In the genomic region with DNA sequence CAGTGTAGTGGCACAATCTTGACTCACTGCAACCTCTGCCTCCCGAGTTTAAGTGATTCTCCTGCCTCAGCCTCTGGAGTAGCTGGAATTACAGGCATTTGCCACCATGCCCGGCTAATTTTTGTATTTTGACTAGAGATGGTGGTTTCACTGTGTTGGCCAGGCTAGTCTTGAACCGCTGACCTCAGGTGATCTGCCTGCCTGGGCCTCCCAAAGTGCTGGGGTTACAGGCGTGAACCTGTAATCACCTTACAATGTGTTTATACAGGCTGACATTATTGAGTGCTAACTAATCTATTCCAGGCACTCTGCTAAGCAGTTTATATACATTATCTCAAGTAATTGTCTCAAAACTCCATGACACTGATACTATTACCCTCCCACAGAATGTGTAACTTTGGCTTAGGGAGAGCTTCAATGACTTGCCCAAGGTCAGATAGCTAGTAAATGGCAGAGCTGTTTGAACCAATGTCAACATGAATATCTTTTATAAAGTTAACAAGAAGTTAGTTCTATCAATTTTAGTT, we compare ENCODE assay signal across 35 cellular contexts.
"Had no signal": no experiment of that assay in that cellular context is flagged by ENCODE, and none has a peak within 500 bp of the region (broad histone marks: within the 10 kb centered on the region; RNA-seq: fewer than 3 reads in every experiment).

No MANE protein-coding gene starts in this region.

- H3K27ac Mint-ChIP-seq: activated CD4-positive, alpha-beta T cell treated with anti-CD3 and anti-CD28 coated beads for 36 hours; activated CD4-positive, alpha-beta T cell treated with anti-CD3 and anti-CD28 coated beads, Interleukin-2, amount 10 ng/mL, durations not matched to agents 7 days and 5 days; activated naive CD4-positive, alpha-beta T cell treated with anti-CD3 and anti-CD28 coated beads, Interleukin-2, amount 10 ng/mL, durations not matched to agents 7 days and 5 days; activated naive CD8-positive, alpha-beta T cell; activated naive CD8-positive, alpha-beta T cell treated with anti-CD3 and anti-CD28 coated beads, Interleukin-2, amount 50 U/mL, for 24 hours; brain; T-helper 1 cell treated with Interleukin-12 subunit alpha and Interleukin-12 subunit beta and Interleukin-4 antibody, amounts not matched to agents 30 μg/mL and 1 μg/mL, for 36 hours; WTC11 had no signal

- H3K9me3 ChIP-seq: SJCRH30 had no signal

- H3K4me3 Mint-ChIP-seq: activated CD4-positive, alpha-beta T cell treated with anti-CD3 and anti-CD28 coated beads for 36 hours; activated CD4-positive, alpha-beta T cell treated with anti-CD3 and anti-CD28 coated beads, Interleukin-2, amount 10 ng/mL, durations not matched to agents 7 days and 5 days; activated naive CD4-positive, alpha-beta T cell treated with anti-CD3 and anti-CD28 coated beads, Interleukin-2, amount 10 ng/mL, durations not matched to agents 7 days and 5 days; activated naive CD8-positive, alpha-beta T cell; activated naive CD8-positive, alpha-beta T cell treated with anti-CD3 and anti-CD28 coated beads, Interleukin-2, amount 50 U/mL, for 24 hours; activated T-cell treated with anti-CD3 and anti-CD28 coated beads, Interleukin-2, amount 50 U/mL, for 4 hours; brain; T-helper 1 cell treated with Interleukin-12 subunit alpha and Interleukin-12 subunit beta and Interleukin-4 antibody, amounts not matched to agents 30 μg/mL and 1 μg/mL, for 36 hours; T-helper 2 cell treated with Interferon-gamma antibody and Interleukin-4, amounts not matched to agents 5 μg/mL and 100 μg/mL, for 36 hours; WTC11 had no signal

- H3K27me3 Mint-ChIP-seq: activated CD4-positive, alpha-beta T cell treated with anti-CD3 and anti-CD28 coated beads for 36 hours; activated CD4-positive, alpha-beta T cell treated with anti-CD3 and anti-CD28 coated beads, Interleukin-2, amount 10 ng/mL, durations not matched to agents 7 days and 5 days; activated naive CD4-positive, alpha-beta T cell treated with anti-CD3 and anti-CD28 coated beads, Interleukin-2, amount 10 ng/mL, durations not matched to agents 7 days and 5 days; activated naive CD8-positive, alpha-beta T cell; activated naive CD8-positive, alpha-beta T cell treated with anti-CD3 and anti-CD28 coated beads, Interleukin-2, amount 50 U/mL, for 24 hours had no signal

- H3K27me3 ChIP-seq: SJCRH30 had no signal

- FAIRE-seq: bronchial epithelial cell, TTC549 had no signal

- H3K4me3 ChIP-seq: SJCRH30, SK-N-MC had no signal

- H3K4me1 Mint-ChIP-seq: brain, WTC11 had no signal

- H3K27ac ChIP-seq: SJCRH30, SK-N-MC had no signal

- ATAC-seq: activated CD4-positive, alpha-beta T cell treated with anti-CD3 and anti-CD28 coated beads for 36 hours; activated CD4-positive, CD25-positive, alpha-beta regulatory T cell treated with anti-CD3 and anti-CD28 coated beads, Interleukin-2, amount 50 U/mL, for 24 hours; activated naive CD8-positive, alpha-beta T cell treated with anti-CD3 and anti-CD28 coated beads, Interleukin-2, amount 50 U/mL, for 24 hours; activated T-cell treated with anti-CD3 and anti-CD28 coated beads, Interleukin-2, amount 50 U/mL, for 4 hours; Panc1; WTC11 had no signal

- H3K36me3 Mint-ChIP-seq: activated naive CD4-positive, alpha-beta T cell treated with anti-CD3 and anti-CD28 coated beads, Interleukin-2, amount 10 ng/mL, durations not matched to agents 7 days and 5 days; activated naive CD8-positive, alpha-beta T cell; brain had no signal

- H3K36me3 ChIP-seq: SJCRH30 had no signal

- H3K9me3 Mint-ChIP-seq: activated CD4-positive, alpha-beta T cell treated with anti-CD3 and anti-CD28 coated beads, Interleukin-2, amount 10 ng/mL, durations not matched to agents 7 days and 5 days; activated naive CD4-positive, alpha-beta T cell treated with anti-CD3 and anti-CD28 coated beads, Interleukin-2, amount 10 ng/mL, durations not matched to agents 7 days and 5 days; activated naive CD8-positive, alpha-beta T cell treated with anti-CD3 and anti-CD28 coated beads, Interleukin-2, amount 50 U/mL, for 24 hours; activated T-cell treated with anti-CD3 and anti-CD28 coated beads, Interleukin-2, amount 50 U/mL, for 4 hours; T-helper 1 cell treated with Interleukin-12 subunit alpha and Interleukin-12 subunit beta and Interleukin-4 antibody, amounts not matched to agents 30 μg/mL and 1 μg/mL, for 36 hours; T-helper 2 cell treated with Interferon-gamma antibody and Interleukin-4, amounts not matched to agents 5 μg/mL and 100 μg/mL, for 36 hours had no signal

- DNase-seq: activated CD4-positive, alpha-beta T cell treated with anti-CD3 and anti-CD28 coated beads for 36 hours; activated CD4-positive, alpha-beta T cell treated with anti-CD3 and anti-CD28 coated beads, Interleukin-2, amount 10 ng/mL, durations not matched to agents 7 days and 5 days; activated CD4-positive, alpha-beta T cell treated with anti-CD3 and anti-CD28 coated beads, Interleukin-2, amount 50 U/mL, for 48 hours; activated CD8-positive, alpha-beta memory T cell treated with anti-CD3 and anti-CD28 coated beads for 24 hours; activated effector memory CD4-positive, alpha-beta T cell treated with Interleukin-2 at 50 U/mL for 16 hours; activated naive CD4-positive, alpha-beta T cell treated with anti-CD3 and anti-CD28 coated beads, Interleukin-2, amount 10 ng/mL, durations not matched to agents 7 days and 5 days; activated naive CD8-positive, alpha-beta T cell treated with anti-CD3 and anti-CD28 coated beads, Interleukin-2, amount 50 U/mL, for 24 hours; activated T-cell treated with anti-CD3 and anti-CD28 coated beads, Interleukin-2, amount 50 U/mL, for 4 hours; anterior cingulate cortex; caudate nucleus; cerebellar nuclear complex; Karpas-422; KBM-7; NCI-H1105; NCI-H1417 treated with DMSO at 0.1 percent for 48 hours; NCI-H187 treated with DMSO at 0.1 percent for 48 hours; NCI-H2081; NCI-H2171 treated with DMSO at 0.1 percent for 48 hours; NCI-H2227 treated with DMSO at 0.1 percent for 48 hours; NCI-H446; NCI-H510A treated with DMSO at 0.1 percent for 48 hours; NCI-H526 treated with DMSO at 0.1 percent for 48 hours; NCI-H774; SHP77; SJCRH30 had no signal
